23 cellular contexts compared by ENCODE assay signal in the genomic region with DNA sequence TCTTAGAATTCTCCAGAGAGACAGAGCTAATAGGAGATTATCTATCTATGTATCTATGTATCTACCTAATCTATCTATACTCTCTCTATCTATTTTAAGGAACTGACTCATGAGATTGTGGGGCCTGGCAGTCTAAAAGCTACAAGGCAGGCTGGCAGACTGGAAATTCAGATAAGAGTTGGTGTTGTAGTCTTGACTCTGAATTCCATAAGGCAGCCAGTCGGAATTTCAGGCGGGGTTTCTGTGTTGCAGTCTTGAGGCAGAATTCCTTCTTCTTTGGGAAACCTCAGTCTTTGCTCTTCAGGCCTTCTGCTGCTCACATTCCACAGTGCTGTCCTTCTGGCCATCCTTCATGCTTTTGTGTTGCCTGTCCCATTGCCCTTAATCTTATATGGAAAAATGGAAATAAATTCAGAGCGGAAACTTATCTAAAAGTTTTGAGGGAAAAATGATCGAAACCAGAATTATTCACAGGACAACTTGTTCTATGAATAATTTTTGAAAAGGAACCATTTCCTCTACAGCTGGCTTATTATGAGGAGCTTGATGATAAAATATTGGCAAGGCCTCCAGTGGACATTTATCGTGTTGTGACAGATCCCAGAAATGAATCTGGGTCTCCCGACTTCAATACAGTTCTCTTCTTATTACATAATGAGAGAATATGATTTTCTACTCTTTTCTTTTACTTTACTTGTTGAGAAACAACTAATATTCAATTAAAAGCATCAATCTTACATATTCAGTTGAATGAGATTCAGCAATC. TPM values are rescaled to one million over a fixed set of nuclear protein-coding genes. Genes with fewer than 3 reads are reported as not detected.
"Had no signal": no experiment of that assay in that cellular context is flagged by ENCODE, and none has a peak within 500 bp of the region (broad histone marks: within the 10 kb centered on the region; RNA-seq: fewer than 3 reads in every experiment).

No MANE protein-coding gene starts in this region.

- H3K27ac ChIP-seq: gastroesophageal sphincter, tibial nerve had no signal

- DNase-seq: activated CD4-positive, alpha-beta memory T cell treated with anti-CD3 and anti-CD28 coated beads for 36 hours; activated CD4-positive, alpha-beta T cell treated with anti-CD3 and anti-CD28 coated beads, Interleukin-2, amount 10 ng/mL, durations not matched to agents 24 days and 14 days; activated CD4-positive, CD25-positive, alpha-beta regulatory T cell treated with anti-CD3 and anti-CD28 coated beads, Interleukin-2, amount 50 U/mL, for 72 hours; activated CD8-positive, alpha-beta memory T cell treated with anti-CD3 and anti-CD28 coated beads, Interleukin-2, amount 50 U/mL, for 48 hours; activated gamma-delta T cell treated with Interleukin-2 at 50 U/mL for 16 hours; activated naive CD4-positive, alpha-beta T cell treated with anti-CD3 and anti-CD28 coated beads, Interleukin-2, amount 50 U/mL, for 16 hours; activated T-cell treated with anti-CD3 and anti-CD28 coated beads, Interleukin-2, amount 50 U/mL, for 4 hours; amygdala; dermis blood vessel endothelial cell; effector CD4-positive, alpha-beta T cell; hippocampal formation; naive thymus-derived CD8-positive, alpha-beta T cell; occipital lobe; right cardiac atrium; spleen; stimulated activated naive CD4-positive, alpha-beta T cell; T-helper 9 cell had no signal

- H3K4me3 ChIP-seq: gastroesophageal sphincter, spleen, tibial nerve had no signal

- H3K9me3 ChIP-seq: gastroesophageal sphincter had no signal

- H3K4me1 ChIP-seq: gastroesophageal sphincter, spleen, tibial nerve had no signal

- H3K27me3 ChIP-seq: spleen, tibial nerve had no signal

- H3K36me3 ChIP-seq: gastroesophageal sphincter, spleen, tibial nerve had no signal

- ATAC-seq: activated T-cell treated with anti-CD3 and anti-CD28 coated beads, Interleukin-2, amount 50 U/mL, for 4 hours; activated T-helper 17 cell treated with anti-CD3 and anti-CD28 coated beads, Interleukin-2, amount 50 U/mL, for 72 hours; gastroesophageal sphincter; left lobe of liver; naive thymus-derived CD8-positive, alpha-beta T cell had no signal

RNA-seq across cellular contexts. Expression of gene IL1RL1, which starts 10.8 kb away (rescaled TPM):
- total RNA-seq: naive thymus-derived CD8-positive, alpha-beta T cell; neural crest cell; occipital lobe had no signal

RNA-seq across cellular contexts. Expression of gene IL18R1, which starts 33.5 kb away (rescaled TPM):
- total RNA-seq: neural crest cell, temporal lobe had no signal
